ENCODE assay signal across 8 cellular contexts in the genomic region with DNA sequence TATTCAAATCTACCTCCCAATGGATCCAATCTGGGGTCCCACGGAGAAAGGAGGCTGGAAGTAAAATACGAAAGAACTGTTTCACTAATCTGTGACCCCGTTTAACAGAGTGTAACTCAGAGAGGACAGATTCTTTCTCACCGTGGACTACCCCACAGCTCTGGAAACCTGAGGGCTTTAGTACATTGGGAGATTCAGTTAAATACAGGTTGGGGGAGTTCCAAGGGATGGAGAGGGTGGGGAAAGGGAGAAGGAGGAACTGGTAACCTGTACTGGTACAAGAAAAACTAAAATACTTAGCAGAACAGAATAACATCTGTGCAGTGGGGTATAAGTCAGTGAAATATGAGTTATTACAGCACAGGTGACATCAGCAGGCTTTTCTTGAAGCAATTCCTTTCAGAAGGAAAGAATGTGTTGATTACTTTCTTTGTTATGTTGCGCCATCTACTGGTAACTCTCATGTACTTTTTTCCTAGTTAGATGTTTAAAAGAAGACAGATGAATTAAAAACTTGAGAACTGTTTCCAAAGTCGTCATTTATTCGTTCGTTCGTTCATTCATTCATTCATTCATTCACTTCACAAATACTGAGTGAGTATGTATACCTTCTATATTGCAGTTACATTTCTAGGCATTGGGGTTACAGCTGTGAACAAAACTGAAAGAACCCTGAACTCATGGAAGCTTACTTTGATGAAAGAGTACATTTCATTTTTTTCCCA. TPM values are rescaled to one million over a fixed set of nuclear protein-coding genes. Genes with fewer than 3 reads are reported as not detected.
A peak's percentile ranks its signal among the peaks of the same experiment; 100 is the strongest.
DNase-seq lines count a peak whose midpoint lies in the region; TF ChIP-seq lines count a peak whose summit lies in the region.

No MANE protein-coding gene starts in this region.

- H3K9me3 ChIP-seq in mammary epithelial cell (replicated peaks; ENCODE audit: insufficient read depth, low read length) (peaks cover 7% of the 10 kb centered on the region), tibial nerve (peaks cover 0 to 5% (median 0%) of the 10 kb centered on the region in 4 donors)

- peak; percentile 37 to 49 for TF ChIP-seq CTCF in mammary epithelial cell (conservative IDR thresholded peaks at IDR 0.05 in 1 of 2, IDR thresholded peaks at IDR 0.05 in 1 of 2; ENCODE audit: extremely low read depth in 1 of 2, insufficient read depth in 1 of 2, low read depth in 1 of 2, low read length in 2 of 2)
- TF ChIP-seq CTCF in tibial nerve (IDR thresholded peaks at IDR 0.05): peak; percentile 41 to 83 (median 62)

- no peak overlapping the region for H3K4me2 ChIP-seq in mammary epithelial cell (ENCODE audit: insufficient read depth, low read depth, low read length)

- in situ Hi-C loops in mammary epithelial cell (cut with MboI; ENCODE audit: low sequenced_read_pairs in 2 of 2): loop anchor here (5.0 to 25.0 kb wide), 4 partner anchors 78 to 413 kb away; no protein-coding TSS in a partner anchor

- no peak for TF ChIP-seq POLR2A in tibial nerve (IDR thresholded peaks at IDR 0.05)

- H2AFZ ChIP-seq in mammary epithelial cell (ENCODE audit: low read depth, low read length): no peak overlapping the region

- TF ChIP-seq EP300 in tibial nerve (IDR thresholded peaks at IDR 0.05): no peak

- H3K79me2 ChIP-seq in mammary epithelial cell (ENCODE audit: insufficient read depth, low read length): no peaks in the 10 kb centered on the region

- no peaks in the 10 kb centered on the region for H4K20me1 ChIP-seq in mammary epithelial cell (ENCODE audit: insufficient read depth, low read length)

- H3K27me3 ChIP-seq in mammary epithelial cell (ENCODE audit: insufficient read depth, low read length) (no peaks in the 10 kb centered on the region), tibial nerve (no peaks in the 10 kb centered on the region)

- DNase-seq in DMS153 (lab: John Stamatoyannopoulos, UW): peak; percentile 40
- DNase-seq in HT1080 (ENCODE audit: low read depth): peak; percentile 70
- peak; percentile 38 for DNase-seq in NCI-H82 treated with DMSO at 0.1 percent for 48 hours (lab: John Stamatoyannopoulos, UW; ENCODE audit: unreplicated experiment)
- DNase-seq in mammary epithelial cell: peak; percentile 69
- DNase-seq in kidney tubule cell (ENCODE audit: low spot score): peak; percentile 80
- DNase-seq in tibial nerve (ENCODE audit: low spot score in 2 of 2): peak in 1 of 2 donors; percentile 28
- no peak for DNase-seq in mucosa of gallbladder (ENCODE audit: low spot score)
- no peak for DNase-seq in activated effector memory CD4-positive, alpha-beta T cell treated with anti-CD3 and anti-CD28 coated beads, Interleukin-2, amount 50 U/mL, for 16 hours

- intact Hi-C loops in mammary epithelial cell (cut with micrococcal nuclease): loop anchor here (1.0 to 10.0 kb wide), 10 partner anchors 43 to 419 kb away; partner anchors contain the start of gene CNTRL

- WGBS in mammary epithelial cell (ENCODE audit: low coverage, missing lambda C conversion rate): 29% methylated on average over 9 of the region's 9 CpGs
- WGBS in tibial nerve, 2 donors: 19 to 21% methylated on average over 9 of the region's 9 CpGs

- no peak overlapping the region for H3K9ac ChIP-seq in mammary epithelial cell (ENCODE audit: insufficient read depth, low read length)

- H3K4me1 ChIP-seq in mammary epithelial cell (ENCODE audit: insufficient read depth, low read length): peaks cover 26% of the 10 kb centered on the region
- no peaks in the 10 kb centered on the region for H3K4me1 ChIP-seq in tibial nerve

- CTCF ChIA-PET in mammary epithelial cell (lab: Charles Lee; ENCODE audit: low non-redundant PET): interaction anchor here (0.7 to 2.4 kb wide), 4 partner anchors 49 to 198 kb away, joined by 3 to 19 read pairs (median 6); partner anchors contain the start of gene RAB14

- no peak overlapping the region for H3K4me3 ChIP-seq in mammary epithelial cell (replicated peaks in 1 of 3; ENCODE audit: insufficient read depth in 1 of 3, low read depth in 2 of 3, low read length in 3 of 3)
- no peak overlapping the region for H3K4me3 ChIP-seq in tibial nerve

- dilution Hi-C loops in mammary epithelial cell (cut with HindIII; ENCODE audit: low sequenced_read_pairs): loop anchor here (5.0 to 25.0 kb wide), 4 partner anchors 65 to 188 kb away; partner anchors contain the start of gene RAB14

- no TSS peak for BruUV-seq in mammary epithelial cell (replicated peaks; lab: Mats Ljungman, UMichigan)

- no peaks in the 10 kb centered on the region for H3K36me3 ChIP-seq in mammary epithelial cell (ENCODE audit: insufficient read depth, low read length)
- H3K36me3 ChIP-seq in tibial nerve: no peaks in the 10 kb centered on the region

- peak overlapping the region; percentile 81 for H3K27ac ChIP-seq in mammary epithelial cell (ENCODE audit: insufficient read depth, low read depth, low read length)
- H3K27ac ChIP-seq in tibial nerve: no peak overlapping the region

RNA-seq across cellular contexts. Expression of gene STOM, which starts 30.0 kb away (rescaled TPM):
- total RNA-seq in HT1080 (2014; rRNA removed; shearing (Covaris generic)): 3.9 and 5.4 TPM in 2 replicates
- polyA plus RNA-seq in HT1080 (2015; cell fraction: cytosol; rRNA removed): 11.5 and 12.5 TPM in 2 replicates
- 6.0 and 7.7 TPM in 2 replicates for polyA plus RNA-seq in HT1080 (2015; cell fraction: nucleus; rRNA removed)
- total RNA-seq in mammary epithelial cell (100 to 1,000 TPM in 1 of 2 donors, 10 to 100 TPM in 1; 80.3 to 124 TPM), tibial nerve (100 to 1,000 TPM; 164 to 310 (median 232) TPM), mucosa of gallbladder (259 TPM)
- 71.7 TPM for polyA plus RNA-seq in mammary epithelial cell
- 41.9 TPM for polyA minus RNA-seq in mammary epithelial cell

Comparison
In these comparisons a context has a peak if more than half of its experiments do, and no peak if none do; other contexts are left out.
1. DNase-seq: peak in DMS153 (single experiment), HT1080 (single experiment), NCI-H82 treated with DMSO at 0.1 percent for 48 hours (single experiment), mammary epithelial cell (single experiment) and kidney tubule cell (single experiment); none in mucosa of gallbladder (single experiment) and activated effector memory CD4-positive, alpha-beta T cell treated with anti-CD3 and anti-CD28 coated beads, Interleukin-2, amount 50 U/mL, for 16 hours (single experiment).
2. RNA of gene STOM, which starts 30.0 kb away (total RNA-seq): 259 TPM in mucosa of gallbladder (single experiment), 164 to 310 TPM in tibial nerve and 80.3 to 124 TPM in mammary epithelial cell; 3.9 to 5.4 TPM in HT1080; every median in the first group is over 10 times any median in the second.